Comparison of ENCODE assay signal across 27 cellular contexts in the genomic region with DNA sequence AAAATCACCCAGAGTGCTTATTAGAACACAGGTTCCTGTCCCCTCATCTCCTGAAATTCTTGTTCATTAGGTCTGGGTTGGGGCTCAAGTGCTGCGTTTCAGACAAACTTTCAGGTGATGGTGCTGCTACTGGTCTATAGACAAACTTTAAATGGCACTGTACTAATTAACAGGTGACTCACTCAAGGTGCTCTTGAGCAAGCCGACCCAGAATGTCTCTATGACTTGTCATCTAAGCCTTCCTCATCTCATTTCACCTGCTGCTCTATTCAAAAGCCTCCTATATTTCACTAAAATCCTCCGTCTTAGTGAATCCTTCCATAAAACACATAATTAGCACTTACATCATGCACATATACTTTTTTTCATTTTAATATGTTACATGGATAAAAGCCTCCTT. TPM values are rescaled to one million over a fixed set of nuclear protein-coding genes. Genes with fewer than 3 reads are reported as not detected.
DNase-seq lines count a peak whose midpoint lies in the region; ATAC-seq, FAIRE-seq and TF ChIP-seq lines count a peak whose summit lies in the region.
"Had no signal": no experiment of that assay in that cellular context is flagged by ENCODE, and none has a peak within 500 bp of the region (broad histone marks: within the 10 kb centered on the region; RNA-seq: fewer than 3 reads in every experiment).

No MANE protein-coding gene starts in this region.

- H3K36me3 ChIP-seq in HepG2 (replicated peaks in 1 of 2; ENCODE audit: control insufficient read depth in 1 of 2, insufficient read depth in 2 of 2, low read length in 2 of 2), result no peaks in the 10 kb centered on the region
- no peaks in the 10 kb centered on the region for H3K36me3 ChIP-seq in right lobe of liver
- H3K36me3 ChIP-seq in RWPE2 (ENCODE audit: low read depth), result no peaks in the 10 kb centered on the region
- H3K36me3 ChIP-seq: BLaER1 treated with 17β-estradiol and CSF1 and Interleukin-3, amounts not matched to agents 10 nM and 100 nM; SJSA1 had no signal

- DNase-seq in HepG2 (ENCODE audit: low spot score) (no peak), right lobe of liver (no peak), RWPE2 (ENCODE audit: low spot score) (no peak), kidney tubule cell (ENCODE audit: low spot score) (peak; percentile 58), HuH-7.5 (ENCODE audit: low spot score) (no peak), GM03348 (ENCODE audit: low spot score) (no peak), putamen (ENCODE audit: low spot score) (no peak)
- DNase-seq in activated CD4-positive, CD25-positive, alpha-beta regulatory T cell treated with anti-CD3 and anti-CD28 coated beads, Interleukin-2, amount 50 U/mL, for 72 hours, result no peak
- DNase-seq: AML-193; CD4-positive, alpha-beta memory T cell; COR-L47; GOT3; HCEC 1CT; Karpas-422; NCI-H1092 treated with DMSO at 0.1 percent for 48 hours; NCI-H1436; NCI-H187; NCI-H2081 treated with DMSO at 0.1 percent for 48 hours; NCI-H524; NCI-H774; PC-3; Right ventricle myocardium superior had no signal

- TF ChIP-seq EP300 in HepG2 (IDR thresholded peaks at IDR 0.05; ENCODE audit: low read depth in 2 of 2, low read length in 2 of 2) (no peak), HepG2 (CRISPR knock-in tag; IDR thresholded peaks at IDR 0.05; ENCODE audit: borderline replicate concordance) (no peak)

- no peak for ATAC-seq in HepG2
- ATAC-seq in right lobe of liver, result no peak
- peak; percentile 29; the same call in 1 of the 3 replicates for ATAC-seq in RWPE2 (ENCODE audit: low read depth)
- ATAC-seq: A549, GM12878, PC-3 had no signal

- peaks cover 0 to 4% of the 10 kb centered on the region in 2 experiments; a peak in 1 of 5 replicates for H3K27me3 ChIP-seq in HepG2 (ENCODE audit: control insufficient read depth in 1 of 2, insufficient read depth in 2 of 2, low read length in 2 of 2)
- H3K27me3 ChIP-seq in right lobe of liver, result no peaks in the 10 kb centered on the region
- H3K27me3 ChIP-seq in RWPE2 (ENCODE audit: insufficient read depth, poor library complexity, severe bottlenecking), result no peaks in the 10 kb centered on the region
- H3K27me3 ChIP-seq: BLaER1 treated with 17β-estradiol and CSF1 and Interleukin-3, amounts not matched to agents 10 nM and 100 nM had no signal

- H3K9ac ChIP-seq in HepG2 (ENCODE audit: insufficient read depth, low read depth, low read length), result no peak overlapping the region
- H3K9ac ChIP-seq: BLaER1 treated with 17β-estradiol and CSF1 and Interleukin-3, amounts not matched to agents 10 nM and 100 nM had no signal

- H2AFZ ChIP-seq in HepG2 (ENCODE audit: low read length), result no peak overlapping the region

- no peak for TF ChIP-seq RAD21 in HepG2 (CRISPR knock-in tag; IDR thresholded peaks at IDR 0.05)

- H3K9me3 ChIP-seq in HepG2 (ENCODE audit: low read length), result no peaks in the 10 kb centered on the region
- no peaks in the 10 kb centered on the region for H3K9me3 ChIP-seq in right lobe of liver
- no peaks in the 10 kb centered on the region for H3K9me3 ChIP-seq in RWPE2 (ENCODE audit: severe bottlenecking)
- H3K9me3 ChIP-seq: A549; BLaER1 treated with 17β-estradiol and CSF1 and Interleukin-3, amounts not matched to agents 10 nM and 100 nM; SJSA1 had no signal

- intact Hi-C loops in HepG2 (cut with micrococcal nuclease; ENCODE audit: unreplicated experiment) (no loop called here), right lobe of liver (cut with DNase I) (no loop called here)

- BruUV-seq in HepG2 (replicated peaks; lab: Mats Ljungman, UMichigan), result no TSS peak

- peaks cover 15% of the 10 kb centered on the region for H3K4me1 ChIP-seq in HepG2 (ENCODE audit: insufficient read depth, low read length)
- no peaks in the 10 kb centered on the region for H3K4me1 ChIP-seq in right lobe of liver
- H3K4me1 ChIP-seq in RWPE2 (ENCODE audit: insufficient read depth, poor library complexity, severe bottlenecking), result peaks cover 25% of the 10 kb centered on the region
- H3K4me1 ChIP-seq: A549; BLaER1 treated with 17β-estradiol and CSF1 and Interleukin-3, amounts not matched to agents 10 nM and 100 nM had no signal

- H3K4me3 ChIP-seq in HepG2 (replicated peaks in 1 of 3; ENCODE audit: insufficient read depth in 1 of 3, low read depth in 2 of 3, low read length in 3 of 3) (no peak overlapping the region), right lobe of liver (no peak overlapping the region), RWPE2 (ENCODE audit: severe bottlenecking) (no peak overlapping the region)
- H3K4me3 ChIP-seq: A549; BLaER1 treated with 17β-estradiol and CSF1 and Interleukin-3, amounts not matched to agents 10 nM and 100 nM; GM12878; SJSA1 had no signal

- TF ChIP-seq POLR2A in HepG2 (IDR thresholded peaks at IDR 0.05; ENCODE audit: insufficient read depth in 1 of 2, low read depth in 2 of 2, low read length in 2 of 2) (no peak), right lobe of liver (IDR thresholded peaks at IDR 0.05) (no peak)

- CTCF ChIA-PET in HepG2 (lab: Yijun Ruan, JAX; ENCODE audit: low intra/inter-chr PET ratio, low total read pairs), result no interaction called here

- no peak overlapping the region for H3K4me2 ChIP-seq in HepG2 (ENCODE audit: low read depth, low read length)
- H3K4me2 ChIP-seq: A549; BLaER1 treated with 17β-estradiol and CSF1 and Interleukin-3, amounts not matched to agents 10 nM and 100 nM had no signal

- no peak for TF ChIP-seq CTCF in HepG2 (CRISPR knock-in tag; IDR thresholded peaks at IDR 0.05)
- TF ChIP-seq CTCF in right lobe of liver (IDR thresholded peaks at IDR 0.05), result no peak
- no peak for TF ChIP-seq CTCF in RWPE2 (IDR thresholded peaks at IDR 0.05; ENCODE audit: poor library complexity, severe bottlenecking)

- POLR2A ChIA-PET in HepG2 (lab: Yijun Ruan, JAX), result no interaction called here

- WGBS in HepG2 (ENCODE audit: low lambda C conversion rate), result 27% methylated on average over 3 of the region's 3 CpGs
- 83% methylated on average over 3 of the region's 3 CpGs for WGBS in right lobe of liver (ENCODE audit: insufficient coverage, low coverage, low lambda C conversion rate, missing lambda C conversion rate)

- H3K79me2 ChIP-seq in HepG2 (ENCODE audit: insufficient read depth, low read length), result no peaks in the 10 kb centered on the region

- FAIRE-seq in HepG2 (lab: Jason Lieb, UNC), result no peak
- FAIRE-seq: A549, G401.6, GM12878 had no signal

- no peak overlapping the region for H3K27ac ChIP-seq in HepG2 (ENCODE audit: extremely low read length, insufficient read depth, low read length)
- no peak overlapping the region for H3K27ac ChIP-seq in right lobe of liver
- H3K27ac ChIP-seq in RWPE2 (ENCODE audit: poor library complexity, severe bottlenecking), result peak overlapping the region; percentile 90
- H3K27ac ChIP-seq: BLaER1 treated with 17β-estradiol and CSF1 and Interleukin-3, amounts not matched to agents 10 nM and 100 nM; SJSA1 had no signal

- no peaks in the 10 kb centered on the region for H4K20me1 ChIP-seq in HepG2 (ENCODE audit: insufficient read depth, low read length)
- H4K20me1 ChIP-seq: BLaER1 treated with 17β-estradiol and CSF1 and Interleukin-3, amounts not matched to agents 10 nM and 100 nM had no signal

- in situ Hi-C loops in HepG2 (cut with HindIII; ENCODE audit: extremely low pct_ligation_motif_present, low pct_unique_long_range_greater_than_20kb), result no loop called here

TF ChIP-seq in HepG2, 621 proteins besides CTCF, POLR2A, EP300 and RAD21:
- TF ChIP-seq YEATS2 (CRISPR knock-in tag; IDR thresholded peaks at IDR 0.05; ENCODE audit: borderline replicate concordance) (no peak), FOSL2 (CRISPR knock-in tag; IDR thresholded peaks at IDR 0.05) (peak; percentile 35; the same call in 1 of the 2 replicates), MATR3 (CRISPR knock-in tag; IDR thresholded peaks at IDR 0.05) (no peak), ETV5 (CRISPR knock-in tag; IDR thresholded peaks at IDR 0.05; ENCODE audit: borderline replicate concordance) (no peak)

RNA-seq across cellular contexts. Expression of a gene that starts 29.9 kb away (rescaled TPM):
- total RNA-seq in HepG2 (2016; rRNA removed; fragmentation: Illumina TruSeq; extraction: Trizol) (27.3 and 27.5 TPM in 2 replicates), right lobe of liver (1 to 10 TPM in 1 of 6 experiments, under 1 TPM in 5; 0.29 to 1.2 (median 0.60) TPM)
- total RNA-seq in HepG2 (2016; cell fraction: cytosol; rRNA removed; fragmentation: Illumina TruSeq; extraction: Trizol; ENCODE audit: low read depth), result 38.8 and 42.4 TPM in 2 replicates
- 26.6 and 28.7 TPM in 2 replicates for total RNA-seq in HepG2 (2016; cell fraction: insoluble cytoplasmic fraction; rRNA removed; fragmentation: Illumina TruSeq; extraction: Trizol)
- total RNA-seq in HepG2 (2016; cell fraction: membrane; rRNA removed; fragmentation: Illumina TruSeq; extraction: Trizol), result 34.3 and 39.4 TPM in 2 replicates
- 28.1 and 30.8 TPM in 2 replicates for total RNA-seq in HepG2 (2016; cell fraction: nucleus; rRNA removed; fragmentation: Illumina TruSeq; extraction: Trizol)
- 34.7 and 38.4 TPM in 2 replicates for polyA plus RNA-seq in HepG2 (2011; rRNA removed)
- 19.6 and 35.4 TPM in 2 replicates for polyA plus RNA-seq in HepG2 (2011; cell fraction: cytosol; rRNA removed)
- polyA plus RNA-seq in HepG2 (2011; cell fraction: nucleus; rRNA removed), result 15.4 and 20.0 TPM in 2 replicates
- 37.9 and 40.1 TPM in 2 replicates for polyA plus RNA-seq in HepG2 (2012)
- 23.2 and 23.9 TPM in 2 replicates for polyA plus RNA-seq in HepG2 (2016; cell fraction: cytosol; fragmentation: Illumina TruSeq; extraction: Trizol; ENCODE audit: low read depth)
- 39.3 and 39.7 TPM in 2 replicates for polyA plus RNA-seq in HepG2 (2016; cell fraction: insoluble cytoplasmic fraction; fragmentation: Illumina TruSeq; extraction: Trizol; ENCODE audit: low read depth)
- polyA plus RNA-seq in HepG2 (2016; cell fraction: membrane; fragmentation: Illumina TruSeq; extraction: Trizol; ENCODE audit: low read depth), result 33.8 and 36.7 TPM in 2 replicates
- polyA plus RNA-seq in HepG2 (2016; cell fraction: nucleus; fragmentation: Illumina TruSeq; extraction: Trizol; ENCODE audit: insufficient read depth, low read depth), result 24.8 and 27.7 TPM in 2 replicates
- polyA minus RNA-seq in HepG2 (2011; rRNA and poly(A)+ RNA removed; ENCODE audit: low replicate concordance), result 2.6 and 29.6 TPM in 2 replicates
- polyA minus RNA-seq in HepG2 (2011; cell fraction: cytosol; rRNA and poly(A)+ RNA removed), result 29.1 and 30.6 TPM in 2 replicates
- polyA minus RNA-seq in HepG2 (2011; cell fraction: nucleus; rRNA and poly(A)+ RNA removed), result 93.1 and 93.4 TPM in 2 replicates

Comparison
In these comparisons a context has a peak if more than half of its experiments do, and no peak if none do; other contexts are left out.
1. RNA of a gene that starts 29.9 kb away (total RNA-seq): 26.6 to 42.4 TPM in HepG2; 0.29 to 1.2 TPM in right lobe of liver; every median in the first group is over 10 times any median in the second.